In the genomic region with DNA sequence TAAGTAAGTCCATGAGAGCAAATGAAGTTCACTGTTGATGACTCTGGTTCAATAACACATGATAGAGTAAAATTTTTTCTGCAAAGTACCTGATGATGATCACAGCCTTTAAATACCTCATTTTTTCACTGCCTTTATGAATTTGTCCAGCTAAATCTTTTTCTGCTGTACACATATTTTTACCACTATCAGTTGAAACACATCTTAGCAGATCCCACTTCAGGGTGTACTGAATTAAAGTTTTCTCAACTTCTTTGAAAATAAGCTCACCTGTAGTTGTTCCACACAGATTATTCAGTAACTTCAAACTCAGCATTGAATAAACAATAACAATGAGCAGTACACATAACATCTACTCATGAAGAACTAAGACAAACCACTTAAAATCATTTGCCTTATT, we compare ENCODE assay signal across 24 cellular contexts.
"Had no signal": no experiment of that assay in that cellular context is flagged by ENCODE, and none has a peak within 500 bp of the region (broad histone marks: within the 10 kb centered on the region; RNA-seq: fewer than 3 reads in every experiment).

No MANE protein-coding gene starts in this region.

- H3K27ac ChIP-seq: stomach, suprapubic skin, testis, thoracic aorta, thyroid gland, tibial artery, tibial nerve, transverse colon, upper lobe of left lung, upper lobe of right lung, uterus, vagina had no signal

- H3K27me3 ChIP-seq: stomach, suprapubic skin, testis, thyroid gland, tibial artery, tibial nerve, transverse colon, upper lobe of left lung, upper lobe of right lung, uterus, vagina had no signal

- H3K36me3 ChIP-seq: stomach, suprapubic skin, thoracic aorta, thyroid gland, tibial artery, tibial nerve, transverse colon, upper lobe of left lung, upper lobe of right lung, uterus, vagina had no signal

- H3K9me3 ChIP-seq: suprapubic skin, testis, thyroid gland, transverse colon, upper lobe of right lung, uterus, vagina had no signal

- H3K4me3 ChIP-seq: stomach, suprapubic skin, testis, thoracic aorta, thyroid gland, tibial artery, tibial nerve, transverse colon, upper lobe of left lung, upper lobe of right lung, uterus, vagina had no signal

- DNase-seq: stimulated activated CD4-positive, alpha-beta T cell treated with anti-CD3 and anti-CD28 coated beads, Interleukin-2, amount 100 ng/mL, for 48 hours; stimulated activated CD4-positive, alpha-beta T cell treated with anti-CD3 and anti-CD28 coated beads, Interleukin-4, amount 100 ng/mL, for 1 hour; stimulated activated CD4-positive, alpha-beta T cell treated with anti-CD3 and anti-CD28 coated beads, Interleukin-4, amount 100 ng/mL, for 24 hours; stimulated activated CD4-positive, alpha-beta T cell treated with anti-CD3 and anti-CD28 coated beads, Interleukin-4, amount 100 ng/mL, for 4 hours; stimulated activated CD8-positive, alpha-beta memory T cell treated with anti-CD3 and anti-CD28 coated beads, Interleukin-4, amount 100 ng/mL, for 48 hours; stimulated activated naive B cell treated with anti-CD40 and anti-IgM and Interleukin-4, amounts not matched to agents 10 μg/mL and 1 μg/mL and 100 μg/mL, for 72 hours; stimulated activated naive CD4-positive, alpha-beta T cell; stimulated activated naive CD4-positive, alpha-beta T cell treated with Interleukin-2 at 50 U/mL for 16 hours; stimulated activated naive CD8-positive, alpha-beta T cell treated with anti-CD3 and anti-CD28 coated beads, Interleukin-15, amount 100 ng/mL, for 72 hours; stimulated activated naive CD8-positive, alpha-beta T cell treated with anti-CD3 and anti-CD28 coated beads, Interleukin-15, Interleukin-2, amounts not matched to agents 100 U/mL and 50 U/mL, for 24 hours; stomach; substantia nigra; testis; thyroid gland; tibial artery; transverse colon; trophoblast cell; upper lobe of left lung; upper lobe of right lung; uterus had no signal

- H3K4me1 ChIP-seq: stomach, suprapubic skin, testis, thyroid gland, tibial artery, tibial nerve, transverse colon, upper lobe of left lung, upper lobe of right lung, uterus, vagina had no signal
